8 cellular contexts compared by ENCODE assay signal in the genomic region with DNA sequence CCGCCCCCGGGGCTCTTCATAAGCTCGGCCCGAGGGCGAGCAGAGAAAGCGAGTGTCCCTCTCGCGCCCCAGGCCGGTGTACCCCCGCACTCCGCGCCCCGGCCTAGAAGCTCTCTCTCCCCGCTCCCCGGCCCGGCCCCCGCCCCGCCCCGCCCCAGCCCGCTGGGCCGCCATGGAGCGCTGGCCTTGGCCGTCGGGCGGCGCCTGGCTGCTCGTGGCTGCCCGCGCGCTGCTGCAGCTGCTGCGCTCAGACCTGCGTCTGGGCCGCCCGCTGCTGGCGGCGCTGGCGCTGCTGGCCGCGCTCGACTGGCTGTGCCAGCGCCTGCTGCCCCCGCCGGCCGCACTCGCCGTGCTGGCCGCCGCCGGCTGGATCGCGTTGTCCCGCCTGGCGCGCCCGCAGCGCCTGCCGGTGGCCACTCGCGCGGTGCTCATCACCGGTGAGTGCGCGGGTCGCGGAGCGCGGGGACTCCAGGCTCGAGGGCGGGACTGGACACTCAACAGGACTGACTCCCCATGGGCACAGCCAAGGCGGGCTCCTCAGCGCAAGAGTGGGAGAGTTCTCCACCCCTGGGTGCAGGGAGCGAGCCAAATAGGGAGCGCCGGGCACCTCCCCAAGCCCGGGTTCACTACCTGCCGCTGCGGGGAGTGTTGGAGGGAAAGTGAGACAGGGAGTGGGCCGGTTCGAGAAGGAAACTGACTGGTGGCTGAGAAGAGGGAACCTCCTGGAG.
DNase-seq lines count a peak whose midpoint lies in the region; ATAC-seq and TF ChIP-seq lines count a peak whose summit lies in the region.

HSD11B2 (plus strand) TSS at position 45 of the 728 bp plus-strand sequence; CDS start at position 173, 128 bp downstream.

- peaks cover 8% of the 10 kb centered on the region; the same call in 1 of the 2 replicates for H3K36me3 ChIP-seq in OCI-LY1 (ENCODE audit: insufficient read depth, low read length)
- H3K36me3 ChIP-seq in rectal smooth muscle tissue (ENCODE audit: control insufficient read depth, insufficient read depth, low read length): no peaks in the 10 kb centered on the region

- H3K4me3 ChIP-seq in OCI-LY1 (ENCODE audit: low read depth, low read length, poor library complexity, severe bottlenecking) (peak within 1 kb of the TSS; percentile 56), rectal smooth muscle tissue (ENCODE audit: low read length) (peak within 1 kb of the TSS; percentile 66)

- H3K9me2 ChIP-seq in OCI-LY1 (ENCODE audit: low read depth, low read length): no peaks in the 10 kb centered on the region

- no peak for TF ChIP-seq CTCF in OCI-LY1 (IDR thresholded peaks at IDR 0.05; ENCODE audit: low read length)

- peaks cover 8% of the 10 kb centered on the region; the same call in 1 of the 2 replicates for H3K27me3 ChIP-seq in OCI-LY1 (ENCODE audit: insufficient read depth, low read length)
- H3K27me3 ChIP-seq in rectal smooth muscle tissue (ENCODE audit: control insufficient read depth, insufficient read depth, low read length): no peaks in the 10 kb centered on the region

- peak within 1 kb of the TSS; percentile 76 for H3K4me2 ChIP-seq in OCI-LY1 (ENCODE audit: low read length)

- H3K79me2 ChIP-seq in OCI-LY1 (ENCODE audit: insufficient read depth, low read length): no peaks in the 10 kb centered on the region

- no peak for ATAC-seq in HG02885 (IDR thresholded peaks at IDR 0.05; ENCODE audit: poor library complexity, unreplicated experiment)
- no peak for ATAC-seq in GM18858 (IDR thresholded peaks at IDR 0.05; ENCODE audit: unreplicated experiment)

- H3K27ac ChIP-seq in OCI-LY1 (ENCODE audit: low read depth, low read length, poor library complexity, severe bottlenecking): no peak within 1 kb of the TSS
- H3K27ac ChIP-seq in rectal smooth muscle tissue (ENCODE audit: low read depth, low read length): peak within 1 kb of the TSS; percentile 38

- H3K4me1 ChIP-seq in OCI-LY1 (ENCODE audit: insufficient read depth, low read length, severe bottlenecking) (peaks cover 5% of the 10 kb centered on the region), rectal smooth muscle tissue (ENCODE audit: control insufficient read depth, insufficient read depth, low read length) (no peaks in the 10 kb centered on the region)

- H4K20me1 ChIP-seq in OCI-LY1 (ENCODE audit: insufficient read depth, low read length): no peaks in the 10 kb centered on the region

- no peak within 1 kb of the TSS for H3K9ac ChIP-seq in OCI-LY1 (ENCODE audit: low read length)
- H3K9ac ChIP-seq in rectal smooth muscle tissue (ENCODE audit: low read length): peak within 1 kb of the TSS; percentile 61

- H2AFZ ChIP-seq in OCI-LY1 (ENCODE audit: low read length): no peak within 1 kb of the TSS

- no peaks in the 10 kb centered on the region for H3K9me3 ChIP-seq in OCI-LY1 (ENCODE audit: low read length)

- H3F3A ChIP-seq in OCI-LY1 (ENCODE audit: insufficient read depth, low read length): no peaks in the 10 kb centered on the region

- peak; percentile 22 for DNase-seq in activated CD4-positive, alpha-beta T cell treated with anti-CD3 and anti-CD28 coated beads for 48 hours
- DNase-seq in activated CD4-positive, alpha-beta T cell treated with anti-CD3 and anti-CD28 coated beads for 4 hours: no peak
- DNase-seq in amniotic epithelial cell (ENCODE audit: low read depth) (peak; percentile 26), hepatic stellate cell (ENCODE audit: low spot score) (peak; percentile 72)

Comparison
In these comparisons a context has a peak if more than half of its experiments do, and no peak if none do; other contexts are left out.
1. DNase-seq: peak in activated CD4-positive, alpha-beta T cell treated with anti-CD3 and anti-CD28 coated beads for 48 hours (single experiment), amniotic epithelial cell (single experiment) and hepatic stellate cell (single experiment); none in activated CD4-positive, alpha-beta T cell treated with anti-CD3 and anti-CD28 coated beads for 4 hours (0 of 2).